ENCODE assay signal across 21 cellular contexts in genomic region chr2:114083717-114084387, GRCh38.
DNase-seq lines count a peak whose midpoint lies in the region; ATAC-seq, FAIRE-seq and TF ChIP-seq lines count a peak whose summit lies in the region.
"Had no signal": no experiment of that assay in that cellular context is flagged by ENCODE, and none has a peak within 500 bp of the region (broad histone marks: within the 10 kb centered on the region; RNA-seq: fewer than 3 reads in every experiment).

No MANE protein-coding gene starts in this region.

- FAIRE-seq in GM12891 (lab: Jason Lieb, UNC), result no peak

- DNase-seq in GM12891 (ENCODE audit: insufficient read length, low spot score), result no peak
- DNase-seq in left colon, result no peak
- no peak for DNase-seq in central memory CD4-positive, alpha-beta T cell
- DNase-seq: activated B cell treated with CpG ODN at 0.5 μM for 24 hours; activated CD4-positive, alpha-beta memory T cell treated with anti-CD3 and anti-CD28 coated beads for 36 hours; activated effector memory CD4-positive, alpha-beta T cell treated with anti-CD3 and anti-CD28 coated beads, Interleukin-2, amount 50 U/mL, for 16 hours; activated T-cell treated with anti-CD3 and anti-CD28 coated beads for 4 hours; CD8-positive, alpha-beta T cell; DMS53; GF-D8; KBM-7; kidney glomerular epithelial cell; NCI-H2171 treated with DMSO at 0.1 percent for 48 hours; NCI-H526 treated with DMSO at 0.1 percent for 48 hours; stimulated activated CD4-positive, alpha-beta T cell treated with anti-CD3 and anti-CD28 coated beads, Interleukin-2, amount 100 ng/mL, for 24 hours; stimulated activated naive CD4-positive, alpha-beta T cell; thyroid gland had no signal

- intact Hi-C loops in left colon (cut with DNase I, micrococcal nuclease), result no loop called here

- ATAC-seq in GM19328 (IDR thresholded peaks at IDR 0.05; ENCODE audit: unreplicated experiment) (peak; percentile 63), HG02588 (IDR thresholded peaks at IDR 0.05; ENCODE audit: unreplicated experiment) (peak; percentile 65), HG03045 (IDR thresholded peaks at IDR 0.05; ENCODE audit: unreplicated experiment) (peak; percentile 83), left colon (no peak)
- no peak for ATAC-seq in activated CD4-positive, CD25-positive, alpha-beta regulatory T cell treated with anti-CD3 and anti-CD28 coated beads, Interleukin-2, amount 50 U/mL, for 24 hours
- ATAC-seq: CD8-positive, alpha-beta T cell had no signal

- TF ChIP-seq POLR2A in GM12891 (IDR thresholded peaks at IDR 0.05; ENCODE audit: low read depth, low read length), result no peak

TF ChIP-seq in GM12891, 5 proteins besides CTCF, POLR2A, EP300 and RAD21:
- TF ChIP-seq PAX5 (IDR thresholded peaks at IDR 0.05; ENCODE audit: insufficient read depth, low read length, severe bottlenecking) (no peak), POLR2AphosphoS5 (IDR thresholded peaks at IDR 0.05; ENCODE audit: low read depth, low read length) (no peak), POU2F2 (IDR thresholded peaks at IDR 0.05; ENCODE audit: low read depth, low read length) (no peak), SPI1 (IDR thresholded peaks at IDR 0.05; ENCODE audit: low read depth, low read length) (no peak), TAF1 (IDR thresholded peaks at IDR 0.05; ENCODE audit: low read depth, low read length) (no peak)

Comparison
In these comparisons a context has a peak if more than half of its experiments do, and no peak if none do; other contexts are left out.
1. ATAC-seq: peak in GM19328 (single experiment), HG02588 (single experiment) and HG03045 (single experiment); none in left colon (single experiment) and activated CD4-positive, CD25-positive, alpha-beta regulatory T cell treated with anti-CD3 and anti-CD28 coated beads, Interleukin-2, amount 50 U/mL, for 24 hours (0 of 2).